In the genomic region with DNA sequence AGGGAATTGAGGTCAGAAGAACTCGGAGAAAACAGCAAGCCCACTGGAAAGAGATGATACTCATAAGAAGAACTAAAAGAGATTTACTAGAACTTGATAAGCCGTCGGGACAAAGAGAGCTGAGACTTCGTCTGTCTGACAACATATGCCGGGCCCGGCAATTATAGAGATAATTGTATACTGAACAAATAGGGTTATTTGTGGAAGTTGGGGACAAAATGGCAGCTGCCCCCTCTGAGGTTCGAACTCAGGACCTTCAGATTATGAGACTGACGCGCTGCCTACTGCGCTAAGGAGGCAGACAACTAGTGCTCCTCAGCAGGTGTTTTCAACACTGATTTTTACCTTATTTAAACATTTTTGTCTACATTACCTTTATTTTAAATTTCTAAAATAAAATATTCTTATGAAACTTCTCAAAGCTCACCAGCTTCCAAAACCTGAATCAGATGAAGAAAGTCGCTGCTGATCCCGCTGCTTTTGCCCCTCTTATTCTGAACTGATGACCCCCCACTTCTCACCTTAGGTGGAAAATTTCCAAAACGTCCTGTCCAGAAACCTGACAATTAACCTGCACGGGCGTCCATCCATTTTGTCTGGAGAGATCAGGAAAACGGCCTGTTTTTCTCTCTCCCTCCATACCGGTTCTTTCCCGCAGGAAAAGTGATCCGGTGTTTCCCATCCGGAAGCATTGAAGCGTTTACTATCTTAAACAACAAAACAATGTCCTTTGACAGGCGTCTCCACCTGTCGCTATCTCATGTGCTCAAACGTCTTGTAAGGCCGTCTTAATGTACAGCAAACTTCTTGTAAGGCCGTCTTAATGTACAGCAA, we compare ENCODE assay signal across 1 cellular context.
TF ChIP-seq lines count a peak whose summit lies in the region.

No MANE protein-coding gene starts in this region.

TF ChIP-seq in K562, 482 proteins besides CTCF, POLR2A, EP300 and RAD21 (continued from another document and continues in another):
- no peak for TF ChIP-seq SMAD1 (IDR thresholded peaks at IDR 0.05; ENCODE audit: low read depth, low read length, partially characterized antibody)
- TF ChIP-seq GATAD2B (IDR thresholded peaks at IDR 0.05; ENCODE audit: borderline replicate concordance) = peak; percentile 53; the same call in 1 of the 2 replicates
- no peak for TF ChIP-seq LEF1 (IDR thresholded peaks at IDR 0.05)
- no peak for TF ChIP-seq PBX2 (CRISPR knock-in tag; IDR thresholded peaks at IDR 0.05; ENCODE audit: low read depth)
- no peak for TF ChIP-seq PBX2 (tag; conservative IDR thresholded peaks at IDR 0.05; ENCODE audit: low read depth)
- peak; percentile 16 to 82; a peak in 2 of 4 replicates for TF ChIP-seq ARNT (IDR thresholded peaks at IDR 0.05)
- TF ChIP-seq SAFB (IDR thresholded peaks at IDR 0.05; ENCODE audit: borderline replicate concordance, low read depth, low read length) = no peak
- TF ChIP-seq ZNF431 (CRISPR knock-in tag; IDR thresholded peaks at IDR 0.05) = no peak
- no peak for TF ChIP-seq ZNF146 (CRISPR knock-in tag; IDR thresholded peaks at IDR 0.05; ENCODE audit: unreplicated experiment)
- no peak for TF ChIP-seq NR3C1 (CRISPR knock-in tag; IDR thresholded peaks at IDR 0.05)
- TF ChIP-seq ZNF707 (CRISPR knock-in tag; conservative IDR thresholded peaks at IDR 0.05) = no peak
- TF ChIP-seq RBM22 (IDR thresholded peaks at IDR 0.05; ENCODE audit: low read depth, low read length, poor library complexity, severe bottlenecking) = no peak
- no peak for TF ChIP-seq ZNF740 (CRISPR knock-in tag; IDR thresholded peaks at IDR 0.05)
- TF ChIP-seq ZNF740 (tag; IDR thresholded peaks at IDR 0.05) = 0 out of 4 replicates have a peak, but pooled peaks of 1 of the 2 experiments have one; percentile 54
- TF ChIP-seq ZNF232 (CRISPR knock-in tag; IDR thresholded peaks at IDR 0.05) = no peak
- TF ChIP-seq, protein P1, sequence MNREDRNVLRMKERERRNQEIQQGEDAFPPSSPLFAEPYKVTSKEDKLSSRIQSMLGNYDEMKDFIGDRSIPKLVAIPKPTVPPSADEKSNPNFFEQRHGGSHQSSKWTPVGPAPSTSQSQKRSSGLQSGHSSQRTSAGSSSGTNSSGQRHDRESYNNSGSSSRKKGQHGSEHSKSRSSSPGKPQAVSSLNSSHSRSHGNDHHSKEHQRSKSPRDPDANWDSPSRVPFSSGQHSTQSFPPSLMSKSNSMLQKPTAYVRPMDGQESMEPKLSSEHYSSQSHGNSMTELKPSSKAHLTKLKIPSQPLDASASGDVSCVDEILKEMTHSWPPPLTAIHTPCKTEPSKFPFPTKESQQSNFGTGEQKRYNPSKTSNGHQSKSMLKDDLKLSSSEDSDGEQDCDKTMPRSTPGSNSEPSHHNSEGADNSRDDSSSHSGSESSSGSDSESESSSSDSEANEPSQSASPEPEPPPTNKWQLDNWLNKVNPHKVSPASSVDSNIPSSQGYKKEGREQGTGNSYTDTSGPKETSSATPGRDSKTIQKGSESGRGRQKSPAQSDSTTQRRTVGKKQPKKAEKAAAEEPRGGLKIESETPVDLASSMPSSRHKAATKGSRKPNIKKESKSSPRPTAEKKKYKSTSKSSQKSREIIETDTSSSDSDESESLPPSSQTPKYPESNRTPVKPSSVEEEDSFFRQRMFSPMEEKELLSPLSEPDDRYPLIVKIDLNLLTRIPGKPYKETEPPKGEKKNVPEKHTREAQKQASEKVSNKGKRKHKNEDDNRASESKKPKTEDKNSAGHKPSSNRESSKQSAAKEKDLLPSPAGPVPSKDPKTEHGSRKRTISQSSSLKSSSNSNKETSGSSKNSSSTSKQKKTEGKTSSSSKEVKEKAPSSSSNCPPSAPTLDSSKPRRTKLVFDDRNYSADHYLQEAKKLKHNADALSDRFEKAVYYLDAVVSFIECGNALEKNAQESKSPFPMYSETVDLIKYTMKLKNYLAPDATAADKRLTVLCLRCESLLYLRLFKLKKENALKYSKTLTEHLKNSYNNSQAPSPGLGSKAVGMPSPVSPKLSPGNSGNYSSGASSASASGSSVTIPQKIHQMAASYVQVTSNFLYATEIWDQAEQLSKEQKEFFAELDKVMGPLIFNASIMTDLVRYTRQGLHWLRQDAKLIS (CRISPR knock-in tag; IDR thresholded peaks at IDR 0.05) = no peak
- no peak for TF ChIP-seq GTF2B (IDR thresholded peaks at IDR 0.05; ENCODE audit: extremely low read depth, insufficient read length)
- TF ChIP-seq FOS (IDR thresholded peaks at IDR 0.05; ENCODE audit: extremely low read depth, insufficient read length) = peak; percentile 23
- no peak for TF ChIP-seq ZBTB1 (CRISPR knock-in tag; IDR thresholded peaks at IDR 0.05; ENCODE audit: borderline replicate concordance, low read depth)
- no peak for TF ChIP-seq CBFB (CRISPR knock-in tag; IDR thresholded peaks at IDR 0.05)
- 0 out of 2 replicates have a peak, but pooled peaks have one; percentile 23 for TF ChIP-seq NCOA1 (IDR thresholded peaks at IDR 0.05; ENCODE audit: low read depth)
- no peak for TF ChIP-seq NONO (IDR thresholded peaks at IDR 0.05; ENCODE audit: low read depth in 2 of 2, low read length in 1 of 2)
- TF ChIP-seq, protein P2, sequence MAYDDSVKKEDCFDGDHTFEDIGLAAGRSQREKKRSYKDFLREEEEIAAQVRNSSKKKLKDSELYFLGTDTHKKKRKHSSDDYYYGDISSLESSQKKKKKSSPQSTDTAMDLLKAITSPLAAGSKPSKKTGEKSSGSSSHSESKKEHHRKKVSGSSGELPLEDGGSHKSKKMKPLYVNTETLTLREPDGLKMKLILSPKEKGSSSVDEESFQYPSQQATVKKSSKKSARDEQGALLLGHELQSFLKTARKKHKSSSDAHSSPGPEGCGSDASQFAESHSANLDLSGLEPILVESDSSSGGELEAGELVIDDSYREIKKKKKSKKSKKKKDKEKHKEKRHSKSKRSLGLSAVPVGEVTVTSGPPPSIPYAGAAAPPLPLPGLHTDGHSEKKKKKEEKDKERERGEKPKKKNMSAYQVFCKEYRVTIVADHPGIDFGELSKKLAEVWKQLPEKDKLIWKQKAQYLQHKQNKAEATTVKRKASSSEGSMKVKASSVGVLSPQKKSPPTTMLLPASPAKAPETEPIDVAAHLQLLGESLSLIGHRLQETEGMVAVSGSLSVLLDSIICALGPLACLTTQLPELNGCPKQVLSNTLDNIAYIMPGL (CRISPR knock-in tag; IDR thresholded peaks at IDR 0.05) = no peak; the same call in 1 of the 2 replicates
- no peak for TF ChIP-seq TSHZ1 (CRISPR knock-in tag; IDR thresholded peaks at IDR 0.05)
- no peak for TF ChIP-seq ZNF384 (IDR thresholded peaks at IDR 0.05; ENCODE audit: low read depth, low read length)
- TF ChIP-seq CEBPB (tag; IDR thresholded peaks at IDR 0.05) = no peak
- peak; percentile 7; the same call in 1 of the 2 replicates for TF ChIP-seq FOXM1 (IDR thresholded peaks at IDR 0.05; ENCODE audit: low read depth)
- TF ChIP-seq FOXM1 (CRISPR knock-in tag; IDR thresholded peaks at IDR 0.05; ENCODE audit: low read depth) = no peak
- no peak for TF ChIP-seq ZNF174 (CRISPR knock-in tag; IDR thresholded peaks at IDR 0.05)
- no peak for TF ChIP-seq TCF7L2 (IDR thresholded peaks at IDR 0.05; ENCODE audit: low read depth, low read length)
- no peak for TF ChIP-seq ZNF699 (CRISPR knock-in tag; IDR thresholded peaks at IDR 0.05; ENCODE audit: insufficient replicate concordance)
- TF ChIP-seq HLTF (IDR thresholded peaks at IDR 0.05) = 0 out of 2 replicates have a peak, but pooled peaks have one; percentile 14
- peak; percentile 78 for TF ChIP-seq ZNF766 (CRISPR knock-in tag; conservative IDR thresholded peaks at IDR 0.05)
- TF ChIP-seq, protein P3, sequence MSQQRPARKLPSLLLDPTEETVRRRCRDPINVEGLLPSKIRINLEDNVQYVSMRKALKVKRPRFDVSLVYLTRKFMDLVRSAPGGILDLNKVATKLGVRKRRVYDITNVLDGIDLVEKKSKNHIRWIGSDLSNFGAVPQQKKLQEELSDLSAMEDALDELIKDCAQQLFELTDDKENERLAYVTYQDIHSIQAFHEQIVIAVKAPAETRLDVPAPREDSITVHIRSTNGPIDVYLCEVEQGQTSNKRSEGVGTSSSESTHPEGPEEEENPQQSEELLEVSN (IDR thresholded peaks at IDR 0.05; ENCODE audit: borderline replicate concordance in 1 of 2, extremely low read depth in 1 of 2, insufficient read depth in 1 of 2, insufficient read length in 1 of 2, low read depth in 1 of 2, low read length in 1 of 2, poor library complexity in 1 of 2, severe bottlenecking in 1 of 2) = peak in 1 of 2 experiments; percentile 44
- TF ChIP-seq E4F1 (CRISPR knock-in tag; IDR thresholded peaks at IDR 0.05; ENCODE audit: borderline replicate concordance) = no peak
- TF ChIP-seq, protein P4, sequence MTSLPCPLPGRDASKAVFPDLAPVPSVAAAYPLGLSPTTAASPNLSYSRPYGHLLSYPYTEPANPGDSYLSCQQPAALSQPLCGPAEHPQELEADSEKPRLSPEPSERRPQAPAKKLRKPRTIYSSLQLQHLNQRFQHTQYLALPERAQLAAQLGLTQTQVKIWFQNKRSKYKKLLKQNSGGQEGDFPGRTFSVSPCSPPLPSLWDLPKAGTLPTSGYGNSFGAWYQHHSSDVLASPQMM (CRISPR knock-in tag; IDR thresholded peaks at IDR 0.05) = no peak
- TF ChIP-seq FOXJ3 (CRISPR knock-in tag; IDR thresholded peaks at IDR 0.05) = no peak
- TF ChIP-seq SRSF1 (IDR thresholded peaks at IDR 0.05; ENCODE audit: low read depth, low read length) = no peak
- TF ChIP-seq MAFG (tag; conservative IDR thresholded peaks at IDR 0.05) = no peak
- TF ChIP-seq PURB (CRISPR knock-in tag; IDR thresholded peaks at IDR 0.05; ENCODE audit: low read depth) = no peak
- TF ChIP-seq STAT5A (IDR thresholded peaks at IDR 0.05; ENCODE audit: borderline replicate concordance, low read length) = no peak
- TF ChIP-seq ZNF134 (CRISPR knock-in tag; conservative IDR thresholded peaks at IDR 0.05) = 0 out of 2 replicates have a peak, but pooled peaks have one; percentile 21
- 0 out of 2 replicates have a peak, but pooled peaks have one; percentile 44 for TF ChIP-seq ZFX (CRISPR knock-in tag; IDR thresholded peaks at IDR 0.05)
